In genomic region chr9:131030239-131030977, GRCh38 we compare ENCODE assay signal across 1 cellular context.
TF ChIP-seq lines count a peak whose summit lies in the region.

No MANE protein-coding gene starts in this region.

TF ChIP-seq in H1, 55 proteins besides CTCF, POLR2A, EP300 and RAD21:
- no peak for TF ChIP-seq CTBP2 (IDR thresholded peaks at IDR 0.05; ENCODE audit: borderline replicate concordance, insufficient read depth, insufficient read length, low read length)
TF ChIP-seq in H1: peak in this region for 0.
